ENCODE assay signal across 17 cellular contexts in the genomic region with DNA sequence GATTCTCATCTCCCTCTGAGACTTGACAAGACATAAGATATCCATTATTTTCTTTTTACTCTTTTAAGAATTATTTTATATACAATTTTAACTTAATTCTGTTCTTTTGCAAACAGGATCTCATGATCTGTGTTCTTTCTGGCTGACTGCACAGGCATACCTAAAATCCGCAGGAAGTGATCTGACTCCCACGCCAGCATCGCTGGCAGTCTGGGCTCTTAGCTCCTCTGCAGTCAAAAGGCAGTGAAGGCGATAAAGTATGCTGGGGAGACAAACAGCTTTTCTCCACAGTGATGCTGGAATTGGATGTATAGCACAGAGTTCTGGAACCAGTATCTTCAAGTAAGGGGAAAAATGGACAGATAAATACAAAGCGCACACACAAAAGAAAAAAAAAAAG. TPM values are rescaled to one million over a fixed set of nuclear protein-coding genes. Genes with fewer than 3 reads are reported as not detected.
DNase-seq lines count a peak whose midpoint lies in the region; ATAC-seq and TF ChIP-seq lines count a peak whose summit lies in the region.
"Had no signal": no experiment of that assay in that cellular context is flagged by ENCODE, and none has a peak within 500 bp of the region (broad histone marks: within the 10 kb centered on the region; RNA-seq: fewer than 3 reads in every experiment).

No MANE protein-coding gene starts in this region.

- TF ChIP-seq POLR2A in lower leg skin (IDR thresholded peaks at IDR 0.05): no peak

- 95 to 96% methylated on average over 5 of the region's 5 CpGs for WGBS in lower leg skin, 2 donors

- no peak overlapping the region for H3K4me3 ChIP-seq in lower leg skin (ENCODE audit: low read depth, poor library complexity, severe bottlenecking)
- H3K4me3 ChIP-seq: GM23248 had no signal

- no peak for TF ChIP-seq CTCF in lower leg skin (IDR thresholded peaks at IDR 0.05)

- ATAC-seq in HG03097 (IDR thresholded peaks at IDR 0.05; ENCODE audit: low FRiP score, unreplicated experiment): no peak
- ATAC-seq: HCT116 had no signal

- DNase-seq in G401 (ENCODE audit: low spot score): peak; percentile 30
- DNase-seq in amniotic epithelial cell (ENCODE audit: low read depth): peak; percentile 17
- peak in 28 of 42 donors; percentile 25 to 81 (median 50) for DNase-seq in head of caudate nucleus
- peak; percentile 35 for DNase-seq in middle frontal gyrus (ENCODE audit: extremely low spot score, low spot score)
- no peak for DNase-seq in 8988T
- no peak for DNase-seq in activated effector memory CD4-positive, alpha-beta T cell treated with anti-CD3 and anti-CD28 coated beads, Interleukin-2, amount 50 U/mL, for 16 hours
- no peak for DNase-seq in lower leg skin (ENCODE audit: low spot score in 2 of 2)
- DNase-seq: C1 segment of cervical spinal cord; Calu3; CD4-positive, alpha-beta memory T cell; COR-L47; DMS53; DMS79 treated with DMSO at 0.1 percent for 48 hours; GM23248; H7 had no signal

- intact Hi-C loops in head of caudate nucleus (cut with DNase I): no loop called here
- intact Hi-C loops in lower leg skin (cut with DNase I; ENCODE audit: low total_unique reads): no loop called here

- in situ Hi-C loops in G401 (cut with HindIII; ENCODE audit: low sequenced_read_pairs): no loop called here

RNA-seq across cellular contexts. Expression of a gene that starts 52.4 kb away (rescaled TPM):
- total RNA-seq in G401 (2014; rRNA removed; shearing (Covaris generic)): 48.0 and 64.6 TPM in 2 replicates
- 10 to 100 TPM; 32.8 to 70.4 (median 45.0) TPM for total RNA-seq in lower leg skin

Comparison
In these comparisons a context has a peak if more than half of its experiments do, and no peak if none do; other contexts are left out.
1. DNase-seq: peak in G401 (single experiment), amniotic epithelial cell (single experiment), head of caudate nucleus (28 of 42) and middle frontal gyrus (single experiment); none in 8988T (single experiment), activated effector memory CD4-positive, alpha-beta T cell treated with anti-CD3 and anti-CD28 coated beads, Interleukin-2, amount 50 U/mL, for 16 hours (single experiment) and lower leg skin (0 of 2).